ENCODE assay signal across 8 cellular contexts in the genomic region with DNA sequence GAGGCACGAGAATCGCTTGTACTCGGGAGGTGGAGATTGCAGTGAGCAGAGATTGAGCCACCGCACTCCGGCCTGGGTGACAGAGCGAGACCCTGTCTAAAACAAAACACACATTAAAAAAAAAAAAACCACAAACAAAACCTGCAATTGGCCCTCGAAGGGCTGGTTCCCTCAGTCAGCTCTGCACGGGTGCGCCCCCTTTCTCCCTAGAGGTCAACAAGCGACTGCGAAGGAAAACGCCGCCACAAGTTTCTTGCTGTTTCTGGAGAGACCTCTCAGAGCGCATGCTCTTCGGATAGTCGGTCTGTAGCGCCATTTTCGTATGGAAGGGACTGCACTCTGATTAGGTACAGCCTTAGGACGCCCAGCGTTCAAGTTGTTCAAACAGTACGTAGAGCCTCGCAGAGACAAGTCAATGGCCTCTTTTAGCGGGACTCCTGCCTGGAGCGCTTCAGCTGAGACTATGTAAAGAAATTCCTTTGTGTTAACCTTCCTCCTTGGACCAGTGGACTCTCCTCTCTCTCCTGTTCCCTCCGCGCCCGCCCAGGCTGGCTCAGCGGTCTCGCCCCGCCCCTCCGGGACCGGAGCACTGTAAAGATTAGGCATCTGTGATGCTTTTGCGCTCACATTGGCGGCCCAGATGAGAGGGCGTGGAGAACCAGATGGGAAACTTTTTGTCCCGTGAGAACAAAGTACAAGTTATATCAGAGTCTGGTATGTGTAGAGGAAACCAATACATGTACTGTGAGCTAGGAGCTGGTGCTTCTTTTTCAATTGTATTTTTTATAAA. TPM values are rescaled to one million over a fixed set of nuclear protein-coding genes. Genes with fewer than 3 reads are reported as not detected.
A peak's percentile ranks its signal among the peaks of the same experiment; 100 is the strongest.
DNase-seq lines count a peak whose midpoint lies in the region; ATAC-seq and TF ChIP-seq lines count a peak whose summit lies in the region.

No MANE protein-coding gene starts in this region.

- DNase-seq in AG10803 (ENCODE audit: low read depth) (peak; percentile 86), NCI-H226 (peak; percentile 88), activated B cell treated with CpG ODN at 0.5 μM for 24 hours (peak; percentile 78), islet precursor cell (peak; percentile 98)
- DNase-seq in central memory CD8-positive, alpha-beta T cell (ENCODE audit: low spot score in 2 of 2), result peak; percentile 79
- peak; percentile 79 for DNase-seq in stimulated activated CD4-positive, alpha-beta T cell treated with anti-CD3 and anti-CD28 coated beads, Interleukin-12 subunit alpha, Interleukin-12 subunit beta, amount 100 ng/mL, for 4 hours

- peak; percentile 59 for TF ChIP-seq POLR2A in GM18951 (IDR thresholded peaks at IDR 0.05; ENCODE audit: extremely low read depth, insufficient read depth, insufficient read length)

- CTCF ChIA-PET in activated B cell treated with CpG ODN at 0.5 μM for 24 hours (lab: Charles Lee), result interaction anchor here (1.3 kb wide), 1 partner anchor 85 kb away, joined by 5 read pairs; the partner anchor contains the start of gene RTCA

- H3K27me3 Mint-ChIP-seq in activated B cell treated with CpG ODN at 0.5 μM for 24 hours, result no peaks in the 10 kb centered on the region
- H3K27me3 Mint-ChIP-seq in central memory CD8-positive, alpha-beta T cell, result no peaks in the 10 kb centered on the region

- intact Hi-C loops in activated B cell treated with CpG ODN at 0.5 μM for 24 hours (cut with micrococcal nuclease), result loop anchor here (1.0 to 5.0 kb wide), 7 partner anchors 71 to 1056 kb away; partner anchors contain the start of genes RTCA, SLC35A3 and TRMT13

- H3K4me3 Mint-ChIP-seq in activated B cell treated with CpG ODN at 0.5 μM for 24 hours, result peak overlapping the region; percentile 99
- H3K4me3 Mint-ChIP-seq in central memory CD8-positive, alpha-beta T cell, result peak overlapping the region; percentile 95

- in situ Hi-C loops in GM18951 (cut with MboI; ENCODE audit: low sequenced_read_pairs, unreplicated experiment), result no loop called here

- no peaks in the 10 kb centered on the region for H3K9me3 Mint-ChIP-seq in activated B cell treated with CpG ODN at 0.5 μM for 24 hours
- H3K9me3 Mint-ChIP-seq in central memory CD8-positive, alpha-beta T cell, result no peaks in the 10 kb centered on the region

- peaks cover 35% of the 10 kb centered on the region for H3K4me1 Mint-ChIP-seq in activated B cell treated with CpG ODN at 0.5 μM for 24 hours
- H3K4me1 Mint-ChIP-seq in central memory CD8-positive, alpha-beta T cell, result peaks cover 47% of the 10 kb centered on the region

- ATAC-seq in HG03175 (IDR thresholded peaks at IDR 0.05; ENCODE audit: unreplicated experiment) (peak; percentile 60), activated B cell treated with CpG ODN at 0.5 μM for 24 hours (ENCODE audit: low read depth) (peak; percentile 66)
- ATAC-seq in central memory CD8-positive, alpha-beta T cell (replicated peaks; ENCODE audit: extremely low read depth, poor library complexity, severe bottlenecking), result peak; percentile 71

- peak; percentile 43 for TF ChIP-seq CTCF in AG10803 (conservative IDR thresholded peaks at IDR 0.05; ENCODE audit: low read length)
- no peak for TF ChIP-seq CTCF in activated B cell treated with CpG ODN at 0.5 μM for 24 hours (IDR thresholded peaks at IDR 0.05)

- peaks cover 32% of the 10 kb centered on the region for H3K36me3 Mint-ChIP-seq in activated B cell treated with CpG ODN at 0.5 μM for 24 hours (ENCODE audit: low read depth)
- peaks cover 37% of the 10 kb centered on the region for H3K36me3 Mint-ChIP-seq in central memory CD8-positive, alpha-beta T cell (ENCODE audit: insufficient read depth)

- POLR2A ChIA-PET in activated B cell treated with CpG ODN at 0.5 μM for 24 hours (lab: Charles Lee), result interaction anchor here (0.6 to 4.8 kb wide), 12 partner anchors 9 to 959 kb away, joined by 3 to 34 read pairs (median 3); partner anchors contain the start of genes DBT, EXTL2, RTCA and SLC30A7

- peak overlapping the region; percentile 96 for H3K27ac Mint-ChIP-seq in activated B cell treated with CpG ODN at 0.5 μM for 24 hours
- peak overlapping the region; percentile 100 for H3K27ac Mint-ChIP-seq in central memory CD8-positive, alpha-beta T cell (ENCODE audit: low read depth)

- peak overlapping the region; percentile 83 for H3K4me3 ChIP-seq in AG10803 (ENCODE audit: low read length)

RNA-seq across cellular contexts. Expression of gene CDC14A, which starts 1.0 kb away (rescaled TPM):
- total RNA-seq in activated B cell treated with CpG ODN at 0.5 μM for 24 hours, result 16.8 and 17.0 TPM in 2 replicates

Comparison
In these comparisons a context has a peak if more than half of its experiments do, and no peak if none do; other contexts are left out.
1. Peak in every context shown above with its lines: DNase-seq, ATAC-seq and H3K4me3 ChIP-seq.